Comparison of ENCODE assay signal across 20 cellular contexts in genomic region chr3:168976969-168977368, GRCh38.
"Had no signal": no experiment of that assay in that cellular context is flagged by ENCODE, and none has a peak within 500 bp of the region (broad histone marks: within the 10 kb centered on the region; RNA-seq: fewer than 3 reads in every experiment).

No MANE protein-coding gene starts in this region.

- H3K27ac ChIP-seq: colonic mucosa, epithelial cell of prostate, esophagus squamous epithelium, lower lobe of right lung, pancreas, right lobe of liver, tibial nerve, upper lobe of right lung, vagina had no signal

- H3K36me3 ChIP-seq: colonic mucosa, esophagus squamous epithelium, lower lobe of right lung, pancreas, right lobe of liver, tibial nerve, upper lobe of right lung, vagina had no signal

- DNase-seq: colonic mucosa; effector CD8-positive, alpha-beta T cell; endodermal cell; esophagus squamous epithelium; foreskin melanocyte; left ventricle myocardium superior; lower lobe of right lung; naive thymus-derived CD8-positive, alpha-beta T cell; nephron progenitor cell; occipital lobe; pancreas; right lobe of liver; small intestine; stimulated activated CD4-positive, alpha-beta T cell treated with anti-CD3 and anti-CD28 coated beads, Interleukin-15, amount 100 ng/mL, for 24 hours; stimulated activated CD4-positive, alpha-beta T cell treated with anti-CD3 and anti-CD28 coated beads, Interleukin-2, amount 100 ng/mL, for 48 hours; stimulated activated naive B cell treated with anti-CD40 and anti-IgM and Interleukin-4, amounts not matched to agents 10 μg/mL and 1 μg/mL and 100 μg/mL, for 72 hours; upper lobe of right lung had no signal

- H3K4me1 ChIP-seq: colonic mucosa, lower lobe of right lung, pancreas, right lobe of liver, tibial nerve, upper lobe of right lung, vagina had no signal

- H3K27me3 ChIP-seq: colonic mucosa, esophagus squamous epithelium, right lobe of liver, tibial nerve, upper lobe of right lung, vagina had no signal

- H3K4me3 ChIP-seq: colonic mucosa, esophagus squamous epithelium, lower lobe of right lung, pancreas, right lobe of liver, tibial nerve, upper lobe of right lung, vagina had no signal

- H3K9me3 ChIP-seq: colonic mucosa, esophagus squamous epithelium, lower lobe of right lung, pancreas, right lobe of liver, tibial nerve, upper lobe of right lung, vagina had no signal

- ATAC-seq: naive thymus-derived CD8-positive, alpha-beta T cell; pancreas; right lobe of liver; stimulated activated naive B cell treated with anti-CD40 and anti-IgM and Interleukin-4, amounts not matched to agents 10 μg/mL and 1 μg/mL and 100 μg/mL, for 72 hours had no signal
